ENCODE assay signal across 8 cellular contexts in genomic region chr11:72821920-72822799, GRCh38. TPM values are rescaled to one million over a fixed set of nuclear protein-coding genes. Genes with fewer than 3 reads are reported as not detected.
DNase-seq lines count a peak whose midpoint lies in the region; ATAC-seq and TF ChIP-seq lines count a peak whose summit lies in the region.

No MANE protein-coding gene starts in this region.

- H4K20me1 ChIP-seq in OCI-LY3 (ENCODE audit: insufficient read depth, low read length) = peaks cover 17% of the 10 kb centered on the region; the same call in 1 of the 2 replicates

- no peaks in the 10 kb centered on the region for H3K79me2 ChIP-seq in OCI-LY3 (ENCODE audit: low read length)

- H3K36me3 Mint-ChIP-seq in natural killer cell = no peaks in the 10 kb centered on the region
- H3K36me3 Mint-ChIP-seq in stimulated activated effector memory CD8-positive, alpha-beta T cell treated with anti-CD3 and anti-CD28 coated beads, Interleukin-12 subunit alpha, Interleukin-12 subunit beta, amount 100 ng/mL, for 72 hours = peaks cover 90% of the 10 kb centered on the region

- peaks cover 11 to 25% of the 10 kb centered on the region in 2 donors for H3K4me1 Mint-ChIP-seq in natural killer cell
- peaks cover 48% of the 10 kb centered on the region for H3K4me1 Mint-ChIP-seq in stimulated activated effector memory CD8-positive, alpha-beta T cell treated with anti-CD3 and anti-CD28 coated beads, Interleukin-12 subunit alpha, Interleukin-12 subunit beta, amount 100 ng/mL, for 72 hours

- H3K27ac ChIP-seq in OCI-LY3 (ENCODE audit: low read length) = peak overlapping the region; percentile 31

- no peaks in the 10 kb centered on the region for H3K9me3 ChIP-seq in OCI-LY3 (ENCODE audit: insufficient read depth, low read length)

- no peak overlapping the region for H3K27ac Mint-ChIP-seq in natural killer cell
- H3K27ac Mint-ChIP-seq in stimulated activated effector memory CD8-positive, alpha-beta T cell treated with anti-CD3 and anti-CD28 coated beads, Interleukin-12 subunit alpha, Interleukin-12 subunit beta, amount 100 ng/mL, for 72 hours = peak overlapping the region; percentile 74

- peak overlapping the region; percentile 68 for H3K9ac ChIP-seq in OCI-LY3 (ENCODE audit: low read length)

- H3K4me1 ChIP-seq in OCI-LY3 (ENCODE audit: low read length) = peaks cover 31% of the 10 kb centered on the region

- ATAC-seq in HG03025 (IDR thresholded peaks at IDR 0.05; ENCODE audit: low FRiP score, unreplicated experiment) (peak; percentile 57), natural killer cell (peak; percentile 80 to 89 (median 88))
- peak; percentile 85 for ATAC-seq in stimulated activated effector memory CD8-positive, alpha-beta T cell treated with anti-CD3 and anti-CD28 coated beads, Interleukin-12 subunit alpha, Interleukin-12 subunit beta, amount 100 ng/mL, for 72 hours

- no peaks in the 10 kb centered on the region for H3K27me3 ChIP-seq in OCI-LY3 (ENCODE audit: low read depth, low read length)

- no peaks in the 10 kb centered on the region for H3K9me3 Mint-ChIP-seq in natural killer cell
- H3K9me3 Mint-ChIP-seq in stimulated activated effector memory CD8-positive, alpha-beta T cell treated with anti-CD3 and anti-CD28 coated beads, Interleukin-12 subunit alpha, Interleukin-12 subunit beta, amount 100 ng/mL, for 72 hours = no peaks in the 10 kb centered on the region

- no peaks in the 10 kb centered on the region for H3K27me3 Mint-ChIP-seq in natural killer cell (ENCODE audit: low read depth in 2 of 2)

- peak overlapping the region; percentile 78 for H3K4me3 ChIP-seq in OCI-LY3 (ENCODE audit: low read length)

- no peak overlapping the region for H3K4me3 Mint-ChIP-seq in natural killer cell
- peak overlapping the region; percentile 37 for H3K4me3 Mint-ChIP-seq in stimulated activated effector memory CD8-positive, alpha-beta T cell treated with anti-CD3 and anti-CD28 coated beads, Interleukin-12 subunit alpha, Interleukin-12 subunit beta, amount 100 ng/mL, for 72 hours

- DNase-seq in EH (ENCODE audit: low read depth) (peak; percentile 86), fibroblast of peridontal ligament (ENCODE audit: extremely low read depth) (peak; percentile 73), natural killer cell (peak; percentile 65), UCSD-AML1 (lab: John Stamatoyannopoulos, UW; ENCODE audit: unreplicated experiment) (no peak)
- DNase-seq in activated effector memory CD4-positive, alpha-beta T cell treated with anti-CD3 and anti-CD28 coated beads, Interleukin-2, amount 50 U/mL, for 16 hours = peak; percentile 94
- peak; percentile 77 to 78 for DNase-seq in stimulated activated effector memory CD8-positive, alpha-beta T cell treated with anti-CD3 and anti-CD28 coated beads, Interleukin-12 subunit alpha, Interleukin-12 subunit beta, amount 100 ng/mL, for 72 hours (ENCODE audit: low spot score in 2 of 2)

- intact Hi-C loops in natural killer cell (cut with micrococcal nuclease) = no loop called here

- H3K4me2 ChIP-seq in OCI-LY3 (ENCODE audit: low read length) = peak overlapping the region; percentile 90

- H2AFZ ChIP-seq in OCI-LY3 (ENCODE audit: low read depth, low read length) = no peak overlapping the region; the same call in 1 of the 2 replicates

- peaks cover 28% of the 10 kb centered on the region for H3K36me3 ChIP-seq in OCI-LY3 (replicated peaks; ENCODE audit: low read depth, low read length)

- no peak; the same call in 1 of the 2 replicates for TF ChIP-seq CTCF in OCI-LY3 (IDR thresholded peaks at IDR 0.05; ENCODE audit: low read depth, low read length)
- no peak for TF ChIP-seq CTCF in natural killer cell (IDR thresholded peaks at IDR 0.05)

RNA-seq across cellular contexts. Expression of gene ATG16L2, which starts 7.9 kb away (rescaled TPM):
- 100 to 1,000 TPM; 172 to 190 (median 179) TPM for total RNA-seq in natural killer cell

RNA-seq across cellular contexts. Expression of gene STARD10, which starts 28.3 kb away (rescaled TPM):
- total RNA-seq in natural killer cell = 10 to 100 TPM; 10.9 to 17.3 (median 11.7) TPM
